In the genomic region with DNA sequence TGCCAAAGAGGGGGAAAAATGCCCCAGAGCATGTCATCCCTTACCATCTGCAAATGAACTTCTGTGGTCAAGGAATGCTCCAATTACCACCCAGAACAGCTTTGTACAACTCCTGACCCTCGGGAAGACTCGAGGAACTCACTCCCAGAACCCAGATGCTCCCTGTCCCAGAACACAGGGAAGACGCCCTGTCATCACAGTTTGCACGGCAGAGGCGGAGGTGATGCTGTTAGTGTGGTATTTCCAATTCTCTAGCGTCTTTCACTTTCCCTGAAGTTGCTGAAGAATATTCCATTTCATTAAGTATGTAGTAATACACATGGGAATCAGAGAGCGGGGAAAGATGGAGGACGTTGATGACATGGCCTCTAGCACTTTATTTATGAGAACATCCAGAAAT, we compare ENCODE assay signal across 30 cellular contexts.
"Had no signal": no experiment of that assay in that cellular context is flagged by ENCODE, and none has a peak within 500 bp of the region (broad histone marks: within the 10 kb centered on the region; RNA-seq: fewer than 3 reads in every experiment).

No MANE protein-coding gene starts in this region.

- ATAC-seq: activated CD4-positive, alpha-beta T cell treated with anti-CD3 and anti-CD28 coated beads for 36 hours; activated CD4-positive, CD25-positive, alpha-beta regulatory T cell treated with anti-CD3 and anti-CD28 coated beads, Interleukin-2, amount 50 U/mL, for 24 hours; activated CD8-positive, alpha-beta memory T cell treated with anti-CD3 and anti-CD28 coated beads, Interleukin-2, amount 10 ng/mL, durations not matched to agents 7 days and 5 days; activated CD8-positive, alpha-beta T cell treated with anti-CD3 and anti-CD28 coated beads, Interleukin-2, amount 10 ng/mL, durations not matched to agents 7 days and 5 days; activated naive CD8-positive, alpha-beta T cell treated with anti-CD3 and anti-CD28 coated beads, Interleukin-2, amount 50 U/mL, for 24 hours; WTC11 had no signal

- H3K4me3 ChIP-seq: ascending aorta had no signal

- H3K36me3 ChIP-seq: ascending aorta had no signal

- H3K27me3 ChIP-seq: ascending aorta had no signal

- DNase-seq: activated CD4-positive, alpha-beta memory T cell treated with anti-CD3 and anti-CD28 coated beads, Interleukin-2, amount 10 ng/mL, durations not matched to agents 7 days and 5 days; activated CD4-positive, alpha-beta T cell treated with anti-CD3 and anti-CD28 coated beads for 1 hour; activated CD4-positive, alpha-beta T cell treated with anti-CD3 and anti-CD28 coated beads for 36 hours; activated CD4-positive, alpha-beta T cell treated with anti-CD3 and anti-CD28 coated beads for 48 hours; activated CD4-positive, alpha-beta T cell treated with anti-CD3 and anti-CD28 coated beads, Interleukin-2, amount 10 ng/mL, durations not matched to agents 7 days and 5 days; activated CD4-positive, alpha-beta T cell treated with anti-CD3 and anti-CD28 coated beads, Interleukin-2, amount 50 U/mL, for 48 hours; activated CD4-positive, CD25-positive, alpha-beta regulatory T cell; activated CD8-positive, alpha-beta memory T cell treated with anti-CD3 and anti-CD28 coated beads for 24 hours; activated CD8-positive, alpha-beta memory T cell treated with anti-CD3 and anti-CD28 coated beads, Interleukin-2, amount 10 ng/mL, durations not matched to agents 7 days and 5 days; activated CD8-positive, alpha-beta memory T cell treated with anti-CD3 and anti-CD28 coated beads, Interleukin-2, amount 50 U/mL, for 48 hours; activated CD8-positive, alpha-beta T cell treated with anti-CD3 and anti-CD28 coated beads, Interleukin-2, amount 10 ng/mL, durations not matched to agents 7 days and 5 days; activated effector memory CD4-positive, alpha-beta T cell treated with Interleukin-2 at 50 U/mL for 16 hours; activated gamma-delta T cell; activated naive CD4-positive, alpha-beta T cell treated with anti-CD3 and anti-CD28 coated beads, Interleukin-2, amount 10 ng/mL, durations not matched to agents 7 days and 5 days; activated naive CD4-positive, alpha-beta T cell treated with Interleukin-2 at 50 U/mL for 16 hours; activated naive CD8-positive, alpha-beta T cell treated with anti-CD3 and anti-CD28 coated beads, Interleukin-2, amount 10 ng/mL, durations not matched to agents 7 days and 5 days; activated naive CD8-positive, alpha-beta T cell treated with anti-CD3 and anti-CD28 coated beads, Interleukin-2, amount 50 U/mL, for 24 hours; activated T-cell treated with anti-CD3 and anti-CD28 coated beads, Interleukin-2, amount 50 U/mL, for 24 hours; activated T-cell treated with anti-CD3 and anti-CD28 coated beads, Interleukin-2, amount 50 U/mL, for 48 hours; amygdala; anterior cingulate cortex; caudate nucleus; cerebellar nuclear complex; T-helper 1 cell; T-helper 2 cell; T-helper 9 cell had no signal

- FAIRE-seq: TTC549 had no signal
